14 cellular contexts compared by ENCODE assay signal in the genomic region with DNA sequence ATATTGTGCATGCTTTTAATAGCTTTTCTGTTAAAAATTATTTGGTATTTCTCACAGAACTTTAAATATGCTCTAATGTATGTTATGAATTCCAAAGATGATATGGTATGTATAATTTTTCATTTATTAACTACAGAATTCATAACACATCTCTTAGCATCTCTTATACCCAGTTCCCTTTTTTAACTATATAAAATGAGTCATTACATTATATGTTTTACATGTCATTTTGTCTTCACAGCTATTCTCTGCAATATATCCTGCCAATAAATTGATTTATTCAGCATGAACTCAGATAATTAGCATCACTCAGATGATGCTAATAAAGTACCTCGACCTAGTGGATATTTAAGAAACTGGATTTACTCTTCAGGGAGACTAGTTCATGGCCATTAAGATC. TPM values are rescaled to one million over a fixed set of nuclear protein-coding genes. Genes with fewer than 3 reads are reported as not detected.
DNase-seq lines count a peak whose midpoint lies in the region; ATAC-seq and TF ChIP-seq lines count a peak whose summit lies in the region.
"Had no signal": no experiment of that assay in that cellular context is flagged by ENCODE, and none has a peak within 500 bp of the region (broad histone marks: within the 10 kb centered on the region; RNA-seq: fewer than 3 reads in every experiment).

No MANE protein-coding gene starts in this region.

- DNase-seq in NCI-H748 (lab: John Stamatoyannopoulos, UW; ENCODE audit: unreplicated experiment) (peak; percentile 18), NCI-H748 treated with DMSO at 0.1 percent for 48 hours (lab: John Stamatoyannopoulos, UW) (no peak), chondrocyte (ENCODE audit: low spot score) (no peak), inferior parietal cortex (ENCODE audit: extremely low spot score) (no peak), Ammon's horn (ENCODE audit: low spot score) (no peak), GM10266 (ENCODE audit: extremely low spot score) (no peak)
- DNase-seq: ACHN; C1 segment of cervical spinal cord; CD4-positive, alpha-beta T cell; DMS79 had no signal

- peaks cover 21% of the 10 kb centered on the region for H3K4me1 Mint-ChIP-seq in chondrocyte (ENCODE audit: low read depth)
- H3K4me1 Mint-ChIP-seq: B cell had no signal

- peaks cover 2% of the 10 kb centered on the region for H3K36me3 Mint-ChIP-seq in chondrocyte (ENCODE audit: low read depth)

- TF ChIP-seq CTCF in chondrocyte (IDR thresholded peaks at IDR 0.05) = no peak
- no peak for TF ChIP-seq CTCF in GM10266 (IDR thresholded peaks at IDR 0.05; ENCODE audit: control insufficient read depth, insufficient read depth, low read depth, missing control alignments)

- H3K27ac Mint-ChIP-seq in chondrocyte (ENCODE audit: unreplicated experiment) = peak overlapping the region; percentile 17
- H3K27ac Mint-ChIP-seq: B cell; CD4-positive, alpha-beta T cell had no signal

- no peaks in the 10 kb centered on the region for H3K27me3 Mint-ChIP-seq in chondrocyte (ENCODE audit: low read depth)

- peak; percentile 57 for ATAC-seq in HG03342 (IDR thresholded peaks at IDR 0.05; ENCODE audit: unreplicated experiment)
- ATAC-seq in GM21528 (IDR thresholded peaks at IDR 0.05; ENCODE audit: low FRiP score, unreplicated experiment) = no peak
- ATAC-seq: K562 had no signal

- H3K9me3 Mint-ChIP-seq in chondrocyte (ENCODE audit: low read depth) = no peaks in the 10 kb centered on the region
- H3K9me3 Mint-ChIP-seq: CD4-positive, alpha-beta T cell had no signal

- H3K4me3 Mint-ChIP-seq in chondrocyte (ENCODE audit: unreplicated experiment) = no peak overlapping the region
- H3K4me3 Mint-ChIP-seq: B cell; CD4-positive, alpha-beta T cell had no signal

RNA-seq across cellular contexts. Expression of a gene that starts 9.4 kb away (rescaled TPM):
- 32.9 to 38.9 TPM (median 38.0 TPM) in 3 replicates for total RNA-seq in chondrocyte
